ENCODE assay signal across 14 cellular contexts in genomic region chr17:77118251-77118928, GRCh38. TPM values are rescaled to one million over a fixed set of nuclear protein-coding genes. Genes with fewer than 3 reads are reported as not detected.
DNase-seq lines count a peak whose midpoint lies in the region; ATAC-seq and TF ChIP-seq lines count a peak whose summit lies in the region.
"Had no signal": no experiment of that assay in that cellular context is flagged by ENCODE, and none has a peak within 500 bp of the region (broad histone marks: within the 10 kb centered on the region; RNA-seq: fewer than 3 reads in every experiment).

No MANE protein-coding gene starts in this region.

- peaks cover 31% of the 10 kb centered on the region for H3K4me1 ChIP-seq in suprapubic skin

- TF ChIP-seq CTCF in nephron (IDR thresholded peaks at IDR 0.05; ENCODE audit: unreplicated experiment in 3 of 3) (no peak), suprapubic skin (IDR thresholded peaks at IDR 0.05) (no peak)

- H3K4me1 Mint-ChIP-seq in nephron = peaks cover 47% of the 10 kb centered on the region

- peak overlapping the region; percentile 31 for H3K27ac ChIP-seq in suprapubic skin

- no peak overlapping the region for H3K4me3 ChIP-seq in suprapubic skin

- H3K9me3 Mint-ChIP-seq in nephron = no peaks in the 10 kb centered on the region
- H3K9me3 Mint-ChIP-seq: nephron progenitor cell; T-helper 1 cell treated with Interleukin-12 subunit alpha and Interleukin-12 subunit beta and Interleukin-4 antibody, amounts not matched to agents 30 μg/mL and 1 μg/mL, for 36 hours had no signal

- H3K4me3 Mint-ChIP-seq in nephron = no peak overlapping the region
- H3K4me3 Mint-ChIP-seq: nephron progenitor cell; T-helper 1 cell treated with Interleukin-12 subunit alpha and Interleukin-12 subunit beta and Interleukin-4 antibody, amounts not matched to agents 30 μg/mL and 1 μg/mL, for 36 hours had no signal

- no peaks in the 10 kb centered on the region for H3K27me3 Mint-ChIP-seq in nephron (ENCODE audit: low read depth)

- no peak for TF ChIP-seq POLR2A in suprapubic skin (IDR thresholded peaks at IDR 0.05)
- no peak for TF ChIP-seq POLR2A in erythroblast (IDR thresholded peaks at IDR 0.05; ENCODE audit: low read length)

- intact Hi-C loops in head of caudate nucleus (cut with DNase I) = no loop called here

- TF ChIP-seq EP300 in suprapubic skin (IDR thresholded peaks at IDR 0.05) = no peak

- WGBS in suprapubic skin = 87% methylated on average over 18 of the region's 18 CpGs

- no peaks in the 10 kb centered on the region for H3K9me3 ChIP-seq in suprapubic skin

- no peaks in the 10 kb centered on the region for H3K27me3 ChIP-seq in suprapubic skin

- H3K36me3 Mint-ChIP-seq in nephron (ENCODE audit: low read depth) = no peaks in the 10 kb centered on the region

- DNase-seq in amniotic epithelial cell (ENCODE audit: low read depth) (peak; percentile 54), head of caudate nucleus (peak in 36 of 42 donors; percentile 21 to 92 (median 65)), suprapubic skin (ENCODE audit: low spot score in 2 of 2) (no peak), NCI-H2029 (lab: John Stamatoyannopoulos, UW) (no peak), NCI-H2171 treated with DMSO at 0.1 percent for 48 hours (lab: John Stamatoyannopoulos, UW) (no peak), erythroblast (lab: John Stamatoyannopoulos, UW) (no peak)
- DNase-seq: activated naive CD4-positive, alpha-beta T cell treated with anti-CD3 and anti-CD28 coated beads, Interleukin-2, amount 50 U/mL, for 16 hours; NCI-H1930; NCI-H748 treated with DMSO at 0.1 percent for 48 hours; nephron progenitor cell had no signal

- peak overlapping the region in 2 of 3 experiments; percentile 54 to 99 for H3K27ac Mint-ChIP-seq in nephron
- H3K27ac Mint-ChIP-seq: T-helper 1 cell treated with Interleukin-12 subunit alpha and Interleukin-12 subunit beta and Interleukin-4 antibody, amounts not matched to agents 30 μg/mL and 1 μg/mL, for 36 hours had no signal

- no peak for ATAC-seq in HG03439 (IDR thresholded peaks at IDR 0.05; ENCODE audit: unreplicated experiment)
- ATAC-seq: activated CD4-positive, CD25-positive, alpha-beta regulatory T cell treated with anti-CD3 and anti-CD28 coated beads, Interleukin-2, amount 50 U/mL, for 24 hours had no signal

- no peaks in the 10 kb centered on the region for H3K36me3 ChIP-seq in suprapubic skin

RNA-seq across cellular contexts. Expression of gene SEC14L1, which starts 22.4 kb away (rescaled TPM):
- 10 to 100 TPM; 35.5 to 87.3 (median 51.6) TPM for total RNA-seq in suprapubic skin

Comparison
In these comparisons a context has a peak if more than half of its experiments do, and no peak if none do; other contexts are left out.
1. DNase-seq: peak in amniotic epithelial cell (single experiment) and head of caudate nucleus (36 of 42); none in suprapubic skin (0 of 2), NCI-H2029 (single experiment), NCI-H2171 treated with DMSO at 0.1 percent for 48 hours (single experiment) and erythroblast (0 of 2).